Comparison of ENCODE assay signal across 7 cellular contexts in the genomic region with DNA sequence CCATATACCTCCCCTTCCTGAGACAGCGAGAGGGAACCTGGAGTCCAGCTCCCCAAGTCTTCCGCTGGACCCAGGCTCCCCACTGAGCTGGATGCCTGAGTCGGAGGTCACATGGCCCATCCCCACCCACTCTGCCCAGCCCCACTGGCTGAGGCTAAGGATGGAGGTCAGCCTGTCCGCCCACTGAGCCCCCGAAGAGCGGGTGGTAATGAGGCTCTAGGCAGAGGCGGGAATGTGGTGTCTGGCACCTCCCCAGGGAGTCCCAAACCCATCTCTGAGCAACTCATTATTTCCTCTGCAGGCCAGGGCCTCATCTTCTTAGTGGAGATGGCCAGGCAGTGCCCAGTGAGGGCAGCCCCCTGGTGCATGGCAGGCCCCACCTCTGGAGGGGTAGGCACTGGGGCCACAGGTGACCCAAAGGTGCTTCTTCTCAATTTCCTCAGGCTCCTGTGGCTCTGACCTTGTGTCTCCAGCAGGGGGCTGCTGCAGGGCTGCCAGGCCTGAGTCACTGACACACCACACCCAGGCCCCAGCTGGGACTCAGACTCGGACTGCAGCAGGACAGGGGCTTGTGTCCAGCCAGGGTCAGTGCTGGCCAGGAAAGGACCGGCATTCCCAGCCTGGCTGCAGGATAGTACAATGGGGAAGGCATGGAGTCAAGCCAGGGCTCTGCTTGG. TPM values are rescaled to one million over a fixed set of nuclear protein-coding genes. Genes with fewer than 3 reads are reported as not detected.
DNase-seq lines count a peak whose midpoint lies in the region; FAIRE-seq and TF ChIP-seq lines count a peak whose summit lies in the region.

No MANE protein-coding gene starts in this region.

- intact Hi-C loops in kidney (cut with DNase I): no loop called here

- peaks cover 0 to 4% of the 10 kb centered on the region in 2 donors for H3K4me1 ChIP-seq in kidney (ENCODE audit: control insufficient read depth in 1 of 2, insufficient read depth in 1 of 2, low read depth in 1 of 2, low read length in 2 of 2)

- H3K9ac ChIP-seq in kidney (ENCODE audit: low read length in 2 of 2): no peak overlapping the region

- H3K9me3 Mint-ChIP-seq in T-helper 1 cell treated with Interleukin-12 subunit alpha and Interleukin-12 subunit beta and Interleukin-4 antibody, amounts not matched to agents 30 μg/mL and 1 μg/mL, for 36 hours: no peaks in the 10 kb centered on the region

- DNase-seq in GM10266 (ENCODE audit: extremely low spot score) (peak; percentile 73), HS-5 (ENCODE audit: low read depth) (peak; percentile 24), astrocyte of the spinal cord (ENCODE audit: low read depth, low spot score) (peak; percentile 65), kidney (peak; percentile 84), caudate nucleus (lab: John Stamatoyannopoulos, UW) (no peak)
- DNase-seq in stimulated activated CD4-positive, alpha-beta T cell treated with anti-CD3 and anti-CD28 coated beads, Interleukin-4, amount 100 ng/mL, for 4 hours: peak; percentile 9 to 22

- peak overlapping the region; percentile 57 for H3K27ac Mint-ChIP-seq in T-helper 1 cell treated with Interleukin-12 subunit alpha and Interleukin-12 subunit beta and Interleukin-4 antibody, amounts not matched to agents 30 μg/mL and 1 μg/mL, for 36 hours

- H3K4me3 ChIP-seq in astrocyte of the spinal cord (ENCODE audit: low read depth, low read length) (no peak overlapping the region), kidney (ENCODE audit: low read length in 2 of 2) (no peak overlapping the region)

- peaks cover 42% of the 10 kb centered on the region for H3K4me1 Mint-ChIP-seq in T-helper 1 cell treated with Interleukin-12 subunit alpha and Interleukin-12 subunit beta and Interleukin-4 antibody, amounts not matched to agents 30 μg/mL and 1 μg/mL, for 36 hours (ENCODE audit: low read depth)

- FAIRE-seq in kidney (lab: Jason Lieb, UNC): no peak

- H3K36me3 Mint-ChIP-seq in T-helper 1 cell treated with Interleukin-12 subunit alpha and Interleukin-12 subunit beta and Interleukin-4 antibody, amounts not matched to agents 30 μg/mL and 1 μg/mL, for 36 hours (ENCODE audit: low read depth): peaks cover 27% of the 10 kb centered on the region

- in situ Hi-C loops in astrocyte of the spinal cord (cut with HindIII; ENCODE audit: low sequenced_read_pairs): no loop called here

- peaks cover 6% of the 10 kb centered on the region for H3K27me3 Mint-ChIP-seq in T-helper 1 cell treated with Interleukin-12 subunit alpha and Interleukin-12 subunit beta and Interleukin-4 antibody, amounts not matched to agents 30 μg/mL and 1 μg/mL, for 36 hours (ENCODE audit: low read depth)

- no peak overlapping the region for H3K27ac ChIP-seq in kidney (ENCODE audit: low read depth in 2 of 2, low read length in 2 of 2)
- no peak overlapping the region for H3K27ac ChIP-seq in caudate nucleus (ENCODE audit: low read depth, low read length)

- peaks cover 13 to 14% of the 10 kb centered on the region in 2 donors for H3K36me3 ChIP-seq in kidney (ENCODE audit: control insufficient read depth in 1 of 2, insufficient read depth in 2 of 2, low read length in 2 of 2)

- TF ChIP-seq CTCF in GM10266 (IDR thresholded peaks at IDR 0.05; ENCODE audit: control insufficient read depth, insufficient read depth, low read depth, missing control alignments) (peak; percentile 75), astrocyte of the spinal cord (IDR thresholded peaks at IDR 0.05; ENCODE audit: low read depth, low read length) (peak; percentile 80), kidney (IDR thresholded peaks at IDR 0.05; ENCODE audit: borderline replicate concordance, extremely low read depth, insufficient read depth) (peak; percentile 43)

- H3K4me3 Mint-ChIP-seq in T-helper 1 cell treated with Interleukin-12 subunit alpha and Interleukin-12 subunit beta and Interleukin-4 antibody, amounts not matched to agents 30 μg/mL and 1 μg/mL, for 36 hours: no peak overlapping the region

- no peaks in the 10 kb centered on the region for H3K9me3 ChIP-seq in kidney (ENCODE audit: control insufficient read depth in 1 of 2, low read length in 2 of 2)

RNA-seq across cellular contexts. Expression of gene PDE2A, which starts 10.2 kb away (rescaled TPM):
- 42.0 TPM for total RNA-seq in kidney
- polyA plus RNA-seq in kidney (ENCODE audit: insufficient read depth, low read depth, low replicate concordance): 12.6 TPM

Comparison
In these comparisons a context has a peak if more than half of its experiments do, and no peak if none do; other contexts are left out.
1. DNase-seq: peak in GM10266 (single experiment), HS-5 (single experiment), astrocyte of the spinal cord (single experiment), kidney (single experiment) and stimulated activated CD4-positive, alpha-beta T cell treated with anti-CD3 and anti-CD28 coated beads, Interleukin-4, amount 100 ng/mL, for 4 hours (2 of 2); none in caudate nucleus (0 of 61).
2. Peak in every context shown above with its lines, with median percentiles within 50 percentile points of each other: CTCF ChIP-seq.